Comparison of ENCODE assay signal across 1 cellular context in the genomic region with DNA sequence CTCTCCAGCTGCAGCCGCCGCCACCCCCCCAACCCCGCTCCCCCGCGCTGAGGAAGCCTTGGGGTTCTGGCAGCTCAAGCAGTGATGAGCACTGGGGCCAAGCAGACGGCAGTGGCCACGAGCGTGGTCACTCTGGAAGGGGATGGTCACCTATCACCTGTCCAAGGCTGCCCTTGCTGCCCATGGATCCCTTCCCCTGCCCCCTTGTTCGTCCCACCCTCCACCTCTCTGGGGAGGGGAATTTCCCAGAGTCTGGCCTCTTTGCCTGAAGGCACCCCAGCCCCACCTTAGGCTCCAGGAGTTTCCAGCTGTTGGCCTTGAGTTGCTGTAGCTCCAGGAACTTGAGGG.
TF ChIP-seq lines count a peak whose summit lies in the region.

No MANE protein-coding gene starts in this region.

TF ChIP-seq in GM23338, 12 proteins besides CTCF, POLR2A, EP300 and RAD21 (continued from another document):
- TF ChIP-seq, protein P1, sequence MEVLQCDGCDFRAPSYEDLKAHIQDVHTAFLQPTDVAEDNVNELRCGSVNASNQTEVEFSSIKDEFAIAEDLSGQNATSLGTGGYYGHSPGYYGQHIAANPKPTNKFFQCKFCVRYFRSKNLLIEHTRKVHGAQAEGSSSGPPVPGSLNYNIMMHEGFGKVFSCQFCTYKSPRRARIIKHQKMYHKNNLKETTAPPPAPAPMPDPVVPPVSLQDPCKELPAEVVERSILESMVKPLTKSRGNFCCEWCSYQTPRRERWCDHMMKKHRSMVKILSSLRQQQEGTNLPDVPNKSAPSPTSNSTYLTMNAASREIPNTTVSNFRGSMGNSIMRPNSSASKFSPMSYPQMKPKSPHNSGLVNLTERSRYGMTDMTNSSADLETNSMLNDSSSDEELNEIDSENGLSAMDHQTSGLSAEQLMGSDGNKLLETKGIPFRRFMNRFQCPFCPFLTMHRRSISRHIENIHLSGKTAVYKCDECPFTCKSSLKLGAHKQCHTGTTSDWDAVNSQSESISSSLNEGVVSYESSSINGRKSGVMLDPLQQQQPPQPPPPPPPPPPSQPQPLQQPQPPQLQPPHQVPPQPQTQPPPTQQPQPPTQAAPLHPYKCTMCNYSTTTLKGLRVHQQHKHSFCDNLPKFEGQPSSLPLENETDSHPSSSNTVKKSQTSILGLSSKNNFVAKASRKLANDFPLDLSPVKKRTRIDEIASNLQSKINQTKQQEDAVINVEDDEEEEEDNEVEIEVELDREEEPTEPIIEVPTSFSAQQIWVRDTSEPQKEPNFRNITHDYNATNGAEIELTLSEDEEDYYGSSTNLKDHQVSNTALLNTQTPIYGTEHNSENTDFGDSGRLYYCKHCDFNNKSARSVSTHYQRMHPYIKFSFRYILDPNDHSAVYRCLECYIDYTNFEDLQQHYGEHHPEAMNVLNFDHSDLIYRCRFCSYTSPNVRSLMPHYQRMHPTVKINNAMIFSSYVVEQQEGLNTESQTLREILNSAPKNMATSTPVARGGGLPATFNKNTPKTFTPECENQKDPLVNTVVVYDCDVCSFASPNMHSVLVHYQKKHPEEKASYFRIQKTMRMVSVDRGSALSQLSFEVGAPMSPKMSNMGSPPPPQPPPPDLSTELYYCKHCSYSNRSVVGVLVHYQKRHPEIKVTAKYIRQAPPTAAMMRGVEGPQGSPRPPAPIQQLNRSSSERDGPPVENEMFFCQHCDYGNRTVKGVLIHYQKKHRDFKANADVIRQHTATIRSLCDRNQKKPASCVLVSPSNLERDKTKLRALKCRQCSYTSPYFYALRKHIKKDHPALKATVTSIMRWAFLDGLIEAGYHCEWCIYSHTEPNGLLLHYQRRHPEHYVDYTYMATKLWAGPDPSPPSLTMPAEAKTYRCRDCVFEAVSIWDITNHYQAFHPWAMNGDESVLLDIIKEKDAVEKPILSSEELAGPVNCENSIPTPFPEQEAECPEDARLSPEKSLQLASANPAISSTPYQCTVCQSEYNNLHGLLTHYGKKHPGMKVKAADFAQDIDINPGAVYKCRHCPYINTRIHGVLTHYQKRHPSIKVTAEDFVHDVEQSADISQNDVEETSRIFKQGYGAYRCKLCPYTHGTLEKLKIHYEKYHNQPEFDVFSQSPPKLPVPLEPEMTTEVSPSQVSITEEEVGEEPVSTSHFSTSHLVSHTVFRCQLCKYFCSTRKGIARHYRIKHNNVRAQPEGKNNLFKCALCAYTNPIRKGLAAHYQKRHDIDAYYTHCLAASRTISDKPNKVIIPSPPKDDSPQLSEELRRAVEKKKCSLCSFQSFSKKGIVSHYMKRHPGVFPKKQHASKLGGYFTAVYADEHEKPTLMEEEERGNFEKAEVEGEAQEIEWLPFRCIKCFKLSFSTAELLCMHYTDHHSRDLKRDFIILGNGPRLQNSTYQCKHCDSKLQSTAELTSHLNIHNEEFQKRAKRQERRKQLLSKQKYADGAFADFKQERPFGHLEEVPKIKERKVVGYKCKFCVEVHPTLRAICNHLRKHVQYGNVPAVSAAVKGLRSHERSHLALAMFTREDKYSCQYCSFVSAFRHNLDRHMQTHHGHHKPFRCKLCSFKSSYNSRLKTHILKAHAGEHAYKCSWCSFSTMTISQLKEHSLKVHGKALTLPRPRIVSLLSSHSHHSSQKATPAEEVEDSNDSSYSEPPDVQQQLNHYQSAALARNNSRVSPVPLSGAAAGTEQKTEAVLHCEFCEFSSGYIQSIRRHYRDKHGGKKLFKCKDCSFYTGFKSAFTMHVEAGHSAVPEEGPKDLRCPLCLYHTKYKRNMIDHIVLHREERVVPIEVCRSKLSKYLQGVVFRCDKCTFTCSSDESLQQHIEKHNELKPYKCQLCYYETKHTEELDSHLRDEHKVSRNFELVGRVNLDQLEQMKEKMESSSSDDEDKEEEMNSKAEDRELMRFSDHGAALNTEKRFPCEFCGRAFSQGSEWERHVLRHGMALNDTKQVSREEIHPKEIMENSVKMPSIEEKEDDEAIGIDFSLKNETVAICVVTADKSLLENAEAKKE (CRISPR knock-in tag; IDR thresholded peaks at IDR 0.05): no peak
- TF ChIP-seq, protein P2, sequence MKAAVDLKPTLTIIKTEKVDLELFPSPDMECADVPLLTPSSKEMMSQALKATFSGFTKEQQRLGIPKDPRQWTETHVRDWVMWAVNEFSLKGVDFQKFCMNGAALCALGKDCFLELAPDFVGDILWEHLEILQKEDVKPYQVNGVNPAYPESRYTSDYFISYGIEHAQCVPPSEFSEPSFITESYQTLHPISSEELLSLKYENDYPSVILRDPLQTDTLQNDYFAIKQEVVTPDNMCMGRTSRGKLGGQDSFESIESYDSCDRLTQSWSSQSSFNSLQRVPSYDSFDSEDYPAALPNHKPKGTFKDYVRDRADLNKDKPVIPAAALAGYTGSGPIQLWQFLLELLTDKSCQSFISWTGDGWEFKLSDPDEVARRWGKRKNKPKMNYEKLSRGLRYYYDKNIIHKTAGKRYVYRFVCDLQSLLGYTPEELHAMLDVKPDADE (IDR thresholded peaks at IDR 0.05): no peak
- TF ChIP-seq ZNF114 (CRISPR knock-in tag; IDR thresholded peaks at IDR 0.05): no peak
